In genomic region chr14:101598571-101599233, GRCh38 we compare ENCODE assay signal across 20 cellular contexts. TPM values are rescaled to one million over a fixed set of nuclear protein-coding genes. Genes with fewer than 3 reads are reported as not detected.
"Had no signal": no experiment of that assay in that cellular context is flagged by ENCODE, and none has a peak within 500 bp of the region (broad histone marks: within the 10 kb centered on the region; RNA-seq: fewer than 3 reads in every experiment).

No MANE protein-coding gene starts in this region.

- H3K36me3 Mint-ChIP-seq: natural killer cell had no signal

- H3K9me3 ChIP-seq: lower lobe of right lung, neutrophil, sigmoid colon, upper lobe of right lung had no signal

- H3K27me3 ChIP-seq: cardiac muscle cell, neutrophil, upper lobe of right lung had no signal

- H3K4me1 ChIP-seq: parathyroid adenoma, sigmoid colon had no signal

- H3K27me3 Mint-ChIP-seq: activated CD4-positive, alpha-beta T cell treated with anti-CD3 and anti-CD28 coated beads, Interleukin-2, amount 10 ng/mL, durations not matched to agents 24 days and 14 days; activated naive CD8-positive, alpha-beta T cell treated with anti-CD3 and anti-CD28 coated beads, Interleukin-2, amount 10 ng/mL, durations not matched to agents 7 days and 5 days had no signal

- H3K27ac Mint-ChIP-seq: activated CD4-positive, alpha-beta T cell treated with anti-CD3 and anti-CD28 coated beads, Interleukin-2, amount 10 ng/mL, durations not matched to agents 24 days and 14 days; endodermal cell; natural killer cell; stimulated activated memory B cell treated with anti-CD40 and anti-IgM and Interleukin-4, amounts not matched to agents 10 μg/mL and 1 μg/mL and 100 μg/mL, for 72 hours; T-helper 1 cell treated with Interleukin-12 subunit alpha and Interleukin-12 subunit beta and Interleukin-4 antibody, amounts not matched to agents 30 μg/mL and 1 μg/mL, for 36 hours had no signal

- H3K36me3 ChIP-seq: cardiac muscle cell, lower lobe of right lung, neutrophil, sigmoid colon, upper lobe of right lung had no signal

- H3K4me3 Mint-ChIP-seq: activated CD4-positive, alpha-beta T cell treated with anti-CD3 and anti-CD28 coated beads, Interleukin-2, amount 10 ng/mL, durations not matched to agents 24 days and 14 days; activated naive CD8-positive, alpha-beta T cell treated with anti-CD3 and anti-CD28 coated beads, Interleukin-2, amount 10 ng/mL, durations not matched to agents 7 days and 5 days; activated T-cell treated with anti-CD3 and anti-CD28 coated beads, Interleukin-2, amount 50 U/mL, for 4 hours; endodermal cell; natural killer cell; stimulated activated memory B cell treated with anti-CD40 and anti-IgM and Interleukin-4, amounts not matched to agents 10 μg/mL and 1 μg/mL and 100 μg/mL, for 72 hours; T-helper 1 cell treated with Interleukin-12 subunit alpha and Interleukin-12 subunit beta and Interleukin-4 antibody, amounts not matched to agents 30 μg/mL and 1 μg/mL, for 36 hours had no signal

- H3K4me1 Mint-ChIP-seq: endodermal cell had no signal

- DNase-seq: activated CD4-positive, alpha-beta T cell treated with anti-CD3 and anti-CD28 coated beads, Interleukin-2, amount 10 ng/mL, durations not matched to agents 24 days and 14 days; activated T-cell treated with anti-CD3 and anti-CD28 coated beads, Interleukin-2, amount 50 U/mL, for 4 hours; amygdala; endodermal cell; foreskin fibroblast; lower lobe of right lung; natural killer cell; sigmoid colon; stimulated activated CD4-positive, alpha-beta T cell treated with anti-CD3 and anti-CD28 coated beads, Interleukin-4, amount 100 ng/mL, for 24 hours; upper lobe of right lung had no signal

- ATAC-seq: activated T-cell treated with anti-CD3 and anti-CD28 coated beads, Interleukin-2, amount 50 U/mL, for 4 hours; lower lobe of right lung; natural killer cell; stimulated activated memory B cell treated with anti-CD40 and anti-IgM and Interleukin-4, amounts not matched to agents 10 μg/mL and 1 μg/mL and 100 μg/mL, for 72 hours; upper lobe of right lung had no signal

- H3K27ac ChIP-seq: cardiac muscle cell, dorsolateral prefrontal cortex, epithelial cell of prostate, lower lobe of right lung, neutrophil, parathyroid adenoma, sigmoid colon, upper lobe of right lung had no signal

- H3K9me3 Mint-ChIP-seq: activated T-cell treated with anti-CD3 and anti-CD28 coated beads, Interleukin-2, amount 50 U/mL, for 4 hours; natural killer cell had no signal

- H3K9ac ChIP-seq: parathyroid adenoma had no signal

- H3K4me3 ChIP-seq: cardiac muscle cell, dorsolateral prefrontal cortex, lower lobe of right lung, sigmoid colon, upper lobe of right lung had no signal

RNA-seq across cellular contexts. Expression of gene DIO3, which starts 37.4 kb away (rescaled TPM):
- total RNA-seq: activated CD4-positive, alpha-beta T cell treated with anti-CD3 and anti-CD28 coated beads, Interleukin-2, amount 10 ng/mL, durations not matched to agents 24 days and 14 days; activated CD8-positive, alpha-beta memory T cell treated with anti-CD3 and anti-CD28 coated beads for 36 hours; activated naive CD8-positive, alpha-beta T cell treated with anti-CD3 and anti-CD28 coated beads, Interleukin-2, amount 10 ng/mL, durations not matched to agents 7 days and 5 days; activated T-cell treated with anti-CD3 and anti-CD28 coated beads, Interleukin-2, amount 50 U/mL, for 4 hours; glomerular endothelial cell; natural killer cell had no signal
